9 cellular contexts compared by ENCODE assay signal in the genomic region with DNA sequence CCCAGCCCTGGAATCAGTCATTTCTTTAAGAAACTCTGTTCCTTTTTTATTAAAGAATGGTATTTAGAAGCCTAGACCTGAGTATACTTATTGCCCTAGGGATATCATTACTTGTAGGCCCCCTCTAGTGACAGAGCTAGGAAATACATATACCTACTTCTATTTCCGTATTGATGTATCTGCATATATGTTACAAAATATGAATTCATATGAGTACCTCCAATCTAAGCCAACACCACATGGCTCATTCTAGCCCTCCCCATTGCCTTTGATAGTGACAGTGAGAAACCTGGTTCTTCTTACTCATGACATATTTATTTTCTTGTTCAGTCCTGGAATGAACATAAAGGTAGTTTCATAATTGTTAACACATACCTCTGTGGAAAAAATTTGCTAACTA.
A peak's percentile ranks its signal among the peaks of the same experiment; 100 is the strongest.
DNase-seq lines count a peak whose midpoint lies in the region; ATAC-seq, FAIRE-seq and TF ChIP-seq lines count a peak whose summit lies in the region.
"Had no signal": no experiment of that assay in that cellular context is flagged by ENCODE, and none has a peak within 500 bp of the region (broad histone marks: within the 10 kb centered on the region; RNA-seq: fewer than 3 reads in every experiment).

No MANE protein-coding gene starts in this region.

- no peaks in the 10 kb centered on the region for H3K27me3 Mint-ChIP-seq in CD4-positive, alpha-beta T cell
- no peaks in the 10 kb centered on the region for H3K27me3 Mint-ChIP-seq in activated CD8-positive, alpha-beta T cell treated with anti-CD3 and anti-CD28 coated beads for 36 hours
- peaks cover 0 to 3% (median 0%) of the 10 kb centered on the region in 3 donors for H3K27me3 Mint-ChIP-seq in immature natural killer cell (ENCODE audit: low read depth in 3 of 3)

- DNase-seq in CD4-positive, alpha-beta T cell = no peak
- peak; percentile 2 for DNase-seq in GM18507 (ENCODE audit: extremely low spot score, insufficient read length, low read depth)
- peak; percentile 54 for DNase-seq in NCI-H2029 (lab: John Stamatoyannopoulos, UW)
- peak; percentile 54 for DNase-seq in activated CD8-positive, alpha-beta T cell treated with anti-CD3 and anti-CD28 coated beads for 36 hours
- peak; percentile 6 to 26 (median 21) for DNase-seq in immature natural killer cell
- DNase-seq in uterus = no peak
- no peak for DNase-seq in GM19238 (ENCODE audit: insufficient read length, low spot score)
- DNase-seq in effector memory CD4-positive, alpha-beta T cell = no peak

- peaks cover 5% of the 10 kb centered on the region for H3K4me1 Mint-ChIP-seq in CD4-positive, alpha-beta T cell (ENCODE audit: low read depth)
- peaks cover 21% of the 10 kb centered on the region for H3K4me1 Mint-ChIP-seq in activated CD8-positive, alpha-beta T cell treated with anti-CD3 and anti-CD28 coated beads for 36 hours (ENCODE audit: low read depth)
- H3K4me1 Mint-ChIP-seq in immature natural killer cell = no peaks in the 10 kb centered on the region

- no peak overlapping the region for H3K27ac Mint-ChIP-seq in CD4-positive, alpha-beta T cell
- H3K27ac Mint-ChIP-seq in activated CD8-positive, alpha-beta T cell treated with anti-CD3 and anti-CD28 coated beads for 36 hours = no peak overlapping the region
- H3K27ac Mint-ChIP-seq in immature natural killer cell = peak overlapping the region in 1 of 6 donors; percentile 52

- no peak for TF ChIP-seq POLR2A in uterus (IDR thresholded peaks at IDR 0.05)

- FAIRE-seq in GM18507 (lab: Jason Lieb, UNC) = peak; percentile 71

- no peaks in the 10 kb centered on the region for H3K36me3 Mint-ChIP-seq in CD4-positive, alpha-beta T cell (ENCODE audit: low read depth)
- no peaks in the 10 kb centered on the region for H3K36me3 Mint-ChIP-seq in activated CD8-positive, alpha-beta T cell treated with anti-CD3 and anti-CD28 coated beads for 36 hours (ENCODE audit: low read depth)
- no peaks in the 10 kb centered on the region for H3K36me3 Mint-ChIP-seq in immature natural killer cell

- no peaks in the 10 kb centered on the region for H3K27me3 ChIP-seq in CD4-positive, alpha-beta T cell (ENCODE audit: control insufficient read depth, insufficient read depth, low read length)
- no peaks in the 10 kb centered on the region for H3K27me3 ChIP-seq in uterus
- no peaks in the 10 kb centered on the region for H3K27me3 ChIP-seq in effector memory CD4-positive, alpha-beta T cell (replicated peaks; ENCODE audit: control insufficient read depth, insufficient read depth, low read length, poor library complexity, severe bottlenecking)
- H3K27me3 ChIP-seq: SJSA1 had no signal

- H3K4me1 ChIP-seq in uterus = no peaks in the 10 kb centered on the region
- no peaks in the 10 kb centered on the region for H3K4me1 ChIP-seq in effector memory CD4-positive, alpha-beta T cell (ENCODE audit: control insufficient read depth, insufficient read depth, low read length, poor library complexity, severe bottlenecking)
- H3K4me1 ChIP-seq: SJSA1 had no signal

- no peak overlapping the region for H3K27ac ChIP-seq in CD4-positive, alpha-beta T cell (ENCODE audit: low read depth, low read length)
- no peak overlapping the region for H3K27ac ChIP-seq in uterus
- H3K27ac ChIP-seq in effector memory CD4-positive, alpha-beta T cell (ENCODE audit: insufficient read depth, low read length, poor library complexity, severe bottlenecking) = no peak overlapping the region
- H3K27ac ChIP-seq: SJSA1 had no signal

- intact Hi-C loops in CD4-positive, alpha-beta T cell (cut with DNase I, micrococcal nuclease) = loop anchor here (1.0 to 2.0 kb wide), 2 partner anchors 255 to 256 kb away; no protein-coding TSS in a partner anchor
- intact Hi-C loops in activated CD8-positive, alpha-beta T cell treated with anti-CD3 and anti-CD28 coated beads for 36 hours (cut with micrococcal nuclease) = no loop called here
- intact Hi-C loops in uterus (cut with DNase I; ENCODE audit: low total_unique reads) = no loop called here

- ATAC-seq in CD4-positive, alpha-beta T cell (ENCODE audit: poor library complexity) = peak; percentile 75
- peak; percentile 99 for ATAC-seq in activated CD8-positive, alpha-beta T cell treated with anti-CD3 and anti-CD28 coated beads for 36 hours

- no peak overlapping the region for H3K4me3 ChIP-seq in uterus
- no peak overlapping the region for H3K4me3 ChIP-seq in effector memory CD4-positive, alpha-beta T cell (ENCODE audit: insufficient read depth, low read depth, low read length, poor library complexity, severe bottlenecking)
- H3K4me3 ChIP-seq: SJSA1 had no signal

- peak; percentile 76 for TF ChIP-seq CTCF in CD4-positive, alpha-beta T cell (IDR thresholded peaks at IDR 0.05)
- peak; percentile 62 for TF ChIP-seq CTCF in activated CD8-positive, alpha-beta T cell treated with anti-CD3 and anti-CD28 coated beads for 36 hours (IDR thresholded peaks at IDR 0.05)
- peak in 3 of 4 experiments; percentile 6 to 24 (median 6) for TF ChIP-seq CTCF in uterus (IDR thresholded peaks at IDR 0.05)

- POLR2A ChIA-PET in CD4-positive, alpha-beta T cell (lab: Charles Lee) = interaction anchor here (0.6 kb wide), 1 partner anchor 254 kb away, joined by 3 read pairs; no protein-coding TSS in a partner anchor
- POLR2A ChIA-PET in activated CD8-positive, alpha-beta T cell treated with anti-CD3 and anti-CD28 coated beads for 36 hours (lab: Charles Lee) = interaction anchor here (0.6 kb wide), 1 partner anchor 1039 kb away, joined by 3 read pairs; no protein-coding TSS in a partner anchor

- H3K4me3 Mint-ChIP-seq in CD4-positive, alpha-beta T cell = no peak overlapping the region
- H3K4me3 Mint-ChIP-seq in activated CD8-positive, alpha-beta T cell treated with anti-CD3 and anti-CD28 coated beads for 36 hours = no peak overlapping the region
- H3K4me3 Mint-ChIP-seq in immature natural killer cell = no peak overlapping the region

- CTCF ChIA-PET in CD4-positive, alpha-beta T cell (lab: Charles Lee) = interaction anchor here (0.6 kb wide), 1 partner anchor 9 kb away, joined by 3 read pairs; no protein-coding TSS in a partner anchor
- CTCF ChIA-PET in activated CD8-positive, alpha-beta T cell treated with anti-CD3 and anti-CD28 coated beads for 36 hours (lab: Charles Lee) = interaction anchor here (1.0 kb wide), 1 partner anchor 255 kb away, joined by 4 read pairs; no protein-coding TSS in a partner anchor

- H3K9me3 Mint-ChIP-seq in CD4-positive, alpha-beta T cell = peaks cover 2% of the 10 kb centered on the region
- no peaks in the 10 kb centered on the region for H3K9me3 Mint-ChIP-seq in activated CD8-positive, alpha-beta T cell treated with anti-CD3 and anti-CD28 coated beads for 36 hours
- peaks cover 0 to 2% (median 0%) of the 10 kb centered on the region in 6 donors for H3K9me3 Mint-ChIP-seq in immature natural killer cell

- no peaks in the 10 kb centered on the region for H3K36me3 ChIP-seq in uterus
- no peaks in the 10 kb centered on the region for H3K36me3 ChIP-seq in effector memory CD4-positive, alpha-beta T cell (ENCODE audit: control insufficient read depth, insufficient read depth, low read length)
- H3K36me3 ChIP-seq: SJSA1 had no signal

- no peaks in the 10 kb centered on the region for H3K9me3 ChIP-seq in CD4-positive, alpha-beta T cell (ENCODE audit: control insufficient read depth, low read length)
- H3K9me3 ChIP-seq in uterus = peaks cover 0 to 10% of the 10 kb centered on the region in 2 donors
- H3K9me3 ChIP-seq in effector memory CD4-positive, alpha-beta T cell (ENCODE audit: control insufficient read depth, low read length) = no peaks in the 10 kb centered on the region
- H3K9me3 ChIP-seq: SJSA1 had no signal

Comparison
In these comparisons a context has a peak if more than half of its experiments do, and no peak if none do; other contexts are left out.
1. DNase-seq: peak in GM18507 (single experiment), NCI-H2029 (single experiment), activated CD8-positive, alpha-beta T cell treated with anti-CD3 and anti-CD28 coated beads for 36 hours (single experiment) and immature natural killer cell (3 of 3); none in CD4-positive, alpha-beta T cell (0 of 10), uterus (0 of 2), GM19238 (single experiment) and effector memory CD4-positive, alpha-beta T cell (0 of 3).
2. CTCF ChIP-seq: peak in every context shown above with its lines; median percentile 76 in CD4-positive, alpha-beta T cell; 62 in activated CD8-positive, alpha-beta T cell treated with anti-CD3 and anti-CD28 coated beads for 36 hours; 6 in uterus.
3. intact Hi-C loops: an anchor here in CD4-positive, alpha-beta T cell (1.0 to 2.0 kb wide); none called in activated CD8-positive, alpha-beta T cell treated with anti-CD3 and anti-CD28 coated beads for 36 hours and uterus.